1 cellular context compared by ENCODE assay signal in genomic region chr11:73393011-73393380, GRCh38.
A peak's percentile ranks its signal among the peaks of the same experiment; 100 is the strongest.
TF ChIP-seq lines count a peak whose summit lies in the region.

No MANE protein-coding gene starts in this region.

TF ChIP-seq in K562, 482 proteins besides CTCF, POLR2A, EP300 and RAD21:
- no peak for TF ChIP-seq ZNF197 (CRISPR knock-in tag; IDR thresholded peaks at IDR 0.05; ENCODE audit: low read depth)
- TF ChIP-seq NR2C1 (IDR thresholded peaks at IDR 0.05): no peak
- TF ChIP-seq NR2C1 (tag; IDR thresholded peaks at IDR 0.05): 0 out of 2 replicates have a peak, but pooled peaks have one; percentile 2
- no peak for TF ChIP-seq STAT5A (IDR thresholded peaks at IDR 0.05; ENCODE audit: borderline replicate concordance, low read length)
